In the genomic region with DNA sequence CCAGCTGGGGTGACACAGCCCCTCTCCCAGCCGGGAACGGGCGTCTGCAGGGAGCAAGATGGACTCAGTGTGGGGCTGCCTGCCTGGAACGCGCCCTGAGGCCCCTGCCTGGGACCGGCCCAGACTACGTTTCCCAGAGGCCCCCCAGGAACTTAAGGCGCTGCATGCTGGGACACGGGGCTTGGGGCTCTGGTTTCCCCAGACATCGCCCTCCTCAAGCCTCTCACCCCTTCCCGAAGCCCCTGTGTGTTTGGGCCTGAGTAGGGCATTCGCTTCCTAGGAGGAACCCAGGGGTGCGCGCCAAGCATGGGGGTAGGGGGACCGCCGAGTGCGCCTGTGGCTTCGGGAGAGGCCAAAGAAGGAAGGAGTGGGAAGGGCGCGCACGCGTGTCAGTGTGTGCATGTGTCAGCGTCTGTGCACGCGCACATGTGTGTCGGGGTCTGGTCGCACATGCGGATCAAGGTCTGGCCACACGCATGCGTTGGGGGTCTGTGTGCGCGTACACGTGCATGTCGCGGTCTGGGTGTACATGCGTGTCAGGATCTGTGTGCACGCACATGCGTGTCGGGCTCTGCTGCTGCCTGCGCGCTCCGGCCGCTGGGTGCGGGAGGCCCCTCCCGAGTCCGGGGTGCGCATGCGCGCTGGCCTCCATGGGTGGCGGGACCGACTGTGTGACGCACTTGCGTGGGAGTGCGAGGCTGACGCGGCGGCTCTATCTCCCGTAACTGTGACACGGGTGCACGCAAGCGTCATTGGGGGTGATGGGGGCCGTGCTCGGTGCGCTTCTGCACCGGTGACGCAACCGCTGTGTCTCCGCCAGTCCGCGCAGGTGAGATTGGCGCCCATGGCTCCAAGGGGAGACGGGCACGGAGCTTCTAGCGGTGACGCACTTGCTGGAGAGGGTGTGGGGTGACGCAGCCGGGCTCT, we compare ENCODE assay signal across 8 cellular contexts. TPM values are rescaled to one million over a fixed set of nuclear protein-coding genes. Genes with fewer than 3 reads are reported as not detected.
DNase-seq lines count a peak whose midpoint lies in the region; ATAC-seq and TF ChIP-seq lines count a peak whose summit lies in the region.

No MANE protein-coding gene starts in this region.

- peak overlapping the region; percentile 54 for H3K9ac ChIP-seq in OCI-LY3 (ENCODE audit: low read length)

- peak overlapping the region; percentile 72 for H3K4me3 ChIP-seq in OCI-LY3 (ENCODE audit: low read length)
- H3K4me3 ChIP-seq in fibroblast of villous mesenchyme (ENCODE audit: low read depth, low read length) = peak overlapping the region; percentile 69
- peak overlapping the region; percentile 42 to 71 for H3K4me3 ChIP-seq in testis

- H3K9me3 Mint-ChIP-seq in osteocyte (ENCODE audit: unreplicated experiment) = no peaks in the 10 kb centered on the region

- H3K4me1 ChIP-seq in OCI-LY3 (ENCODE audit: low read length) (peaks cover 7% of the 10 kb centered on the region; the same call in 1 of the 2 replicates), testis (no peaks in the 10 kb centered on the region)

- in situ Hi-C loops in GM13976 (cut with MboI; ENCODE audit: low sequenced_read_pairs, unreplicated experiment) = no loop called here

- peaks cover 44% of the 10 kb centered on the region for H3K79me2 ChIP-seq in OCI-LY3 (ENCODE audit: low read length)

- peak; percentile 88 for DNase-seq in GM13976 (ENCODE audit: low spot score)
- DNase-seq in activated effector memory CD4-positive, alpha-beta T cell treated with Interleukin-2 at 50 U/mL for 16 hours = peak; percentile 83
- peak; percentile 93 for DNase-seq in fibroblast of villous mesenchyme (ENCODE audit: low read depth)
- peak; percentile 83 for DNase-seq in osteocyte (ENCODE audit: extremely low spot score, unreplicated experiment)
- DNase-seq in testis = peak; percentile 88
- no peak for DNase-seq in NOMO-1 treated with dmso at 0.1 percent for 144 hours (lab: John Stamatoyannopoulos, UW; ENCODE audit: unreplicated experiment)

- peak overlapping the region; percentile 62 for H3K4me2 ChIP-seq in OCI-LY3 (ENCODE audit: low read length)

- H3K36me3 ChIP-seq in OCI-LY3 (replicated peaks; ENCODE audit: low read depth, low read length) (peaks cover 9% of the 10 kb centered on the region), testis (ENCODE audit: low read depth, missing control alignments) (no peaks in the 10 kb centered on the region)

- WGBS in testis, 2 donors = 36 to 49% methylated on average over 11 to 53 of the region's 77 CpGs

- peak; percentile 69 for ATAC-seq in HG02870 (IDR thresholded peaks at IDR 0.05; ENCODE audit: unreplicated experiment)

- no peaks in the 10 kb centered on the region for H4K20me1 ChIP-seq in OCI-LY3 (ENCODE audit: insufficient read depth, low read length)

- H3K27ac ChIP-seq in OCI-LY3 (ENCODE audit: low read length) (peak overlapping the region; percentile 32), testis (peak overlapping the region; percentile 70 to 88)

- TF ChIP-seq CTCF in GM13976 (IDR thresholded peaks at IDR 0.05; ENCODE audit: borderline replicate concordance, control extremely low read depth, extremely low read depth, insufficient read depth, missing control alignments) (no peak), OCI-LY3 (IDR thresholded peaks at IDR 0.05; ENCODE audit: low read depth, low read length) (no peak), fibroblast of villous mesenchyme (IDR thresholded peaks at IDR 0.05; ENCODE audit: insufficient read depth, low read depth, low read length) (no peak), osteocyte (IDR thresholded peaks at IDR 0.05) (no peak), testis (IDR thresholded peaks at IDR 0.05) (no peak)

- no peak for TF ChIP-seq POLR2A in testis (IDR thresholded peaks at IDR 0.05)

- H3K27ac Mint-ChIP-seq in osteocyte (ENCODE audit: unreplicated experiment) = no peak overlapping the region

- H2AFZ ChIP-seq in OCI-LY3 (ENCODE audit: low read depth, low read length) = peak overlapping the region; percentile 57; the same call in 1 of the 2 replicates

- H3K4me3 Mint-ChIP-seq in osteocyte (ENCODE audit: unreplicated experiment) = no peak overlapping the region

- no peaks in the 10 kb centered on the region for H3K9me3 ChIP-seq in OCI-LY3 (ENCODE audit: insufficient read depth, low read length)
- H3K9me3 ChIP-seq in testis = no peaks in the 10 kb centered on the region

- intact Hi-C loops in testis (cut with DNase I; ENCODE audit: low total_unique reads) = no loop called here

- no peaks in the 10 kb centered on the region for H3K27me3 ChIP-seq in OCI-LY3 (ENCODE audit: low read depth, low read length)
- H3K27me3 ChIP-seq in testis = no peaks in the 10 kb centered on the region

- peaks cover 12% of the 10 kb centered on the region for H3K36me3 Mint-ChIP-seq in osteocyte (ENCODE audit: unreplicated experiment)

- H3K27me3 Mint-ChIP-seq in osteocyte (ENCODE audit: unreplicated experiment) = no peaks in the 10 kb centered on the region

- no peaks in the 10 kb centered on the region for H3K4me1 Mint-ChIP-seq in osteocyte (ENCODE audit: unreplicated experiment)

RNA-seq across cellular contexts. Expression of a gene that starts 16.2 kb away (rescaled TPM):
- total RNA-seq in fibroblast of villous mesenchyme = 9.0 and 13.4 TPM in 2 replicates
- total RNA-seq in osteocyte = 7.4 and 8.0 TPM in 2 replicates
- 10 to 100 TPM; 31.4 to 36.5 TPM for total RNA-seq in testis
- polyA plus RNA-seq in testis (ENCODE audit: insufficient read depth, low read depth, low replicate concordance) = 26.5 TPM
